Comparison of ENCODE assay signal across 14 cellular contexts in genomic region chr20:53748176-53748575, GRCh38.
DNase-seq lines count a peak whose midpoint lies in the region; ATAC-seq, FAIRE-seq and TF ChIP-seq lines count a peak whose summit lies in the region.
"Had no signal": no experiment of that assay in that cellular context is flagged by ENCODE, and none has a peak within 500 bp of the region (broad histone marks: within the 10 kb centered on the region; RNA-seq: fewer than 3 reads in every experiment).

No MANE protein-coding gene starts in this region.

- POLR2A ChIA-PET in SK-N-SH (lab: Yijun Ruan, JAX) (no interaction called here), A673 (lab: Charles Lee; ENCODE audit: low non-redundant PET) (no interaction called here)

- TF ChIP-seq EP300 in SK-N-SH (IDR thresholded peaks at IDR 0.05; ENCODE audit: borderline replicate concordance in 1 of 2, low read depth in 1 of 2, low read length in 1 of 2) = no peak

- H2AFZ ChIP-seq in SK-N-SH (ENCODE audit: low read depth) = peak overlapping the region; percentile 52; the same call in 1 of the 2 replicates
- H2AFZ ChIP-seq in smooth muscle cell (ENCODE audit: low read depth) = no peak overlapping the region

- no peak for TF ChIP-seq POLR2A in esophagus squamous epithelium (IDR thresholded peaks at IDR 0.05)

- DNase-seq in SK-N-SH (no peak), RCC 7860 (ENCODE audit: low spot score) (peak; percentile 83), esophagus squamous epithelium (lab: John Stamatoyannopoulos, UW) (no peak), smooth muscle cell (lab: John Stamatoyannopoulos, UW; ENCODE audit: unreplicated experiment) (no peak), A673 (ENCODE audit: low spot score) (no peak), SHP77 (lab: John Stamatoyannopoulos, UW) (no peak), inferior parietal cortex (ENCODE audit: extremely low spot score) (no peak)
- DNase-seq: brain microvascular endothelial cell; effector CD8-positive, alpha-beta T cell; gastrocnemius medialis; NCI-H1417; psoas muscle; stimulated activated CD4-positive, alpha-beta T cell treated with anti-CD3 and anti-CD28 coated beads, Interleukin-2, amount 100 ng/mL, for 24 hours had no signal

- peaks cover 11% of the 10 kb centered on the region for H3F3A ChIP-seq in SK-N-SH (replicated peaks; ENCODE audit: insufficient read depth)
- peaks cover 24% of the 10 kb centered on the region for H3F3A ChIP-seq in smooth muscle cell (ENCODE audit: low read depth)

- no peaks in the 10 kb centered on the region for H4K20me1 ChIP-seq in SK-N-SH (ENCODE audit: insufficient read depth)
- no peaks in the 10 kb centered on the region for H4K20me1 ChIP-seq in smooth muscle cell (ENCODE audit: low read depth)

- H3K36me3 ChIP-seq in SK-N-SH (replicated peaks in 1 of 2; ENCODE audit: control insufficient read depth in 1 of 2, insufficient read depth in 2 of 2, low read length in 1 of 2) = no peaks in the 10 kb centered on the region
- no peaks in the 10 kb centered on the region for H3K36me3 ChIP-seq in esophagus squamous epithelium
- no peaks in the 10 kb centered on the region for H3K36me3 ChIP-seq in smooth muscle cell (ENCODE audit: low read depth)
- H3K36me3 ChIP-seq in A673 (ENCODE audit: insufficient read depth, low read length, poor library complexity, severe bottlenecking) = no peaks in the 10 kb centered on the region
- H3K36me3 ChIP-seq: brain microvascular endothelial cell, gastrocnemius medialis had no signal

- no peak overlapping the region for H3K9ac ChIP-seq in SK-N-SH
- peak overlapping the region; percentile 67 for H3K9ac ChIP-seq in smooth muscle cell (ENCODE audit: low read depth)

- H3K9me3 ChIP-seq in SK-N-SH (no peaks in the 10 kb centered on the region), esophagus squamous epithelium (no peaks in the 10 kb centered on the region), smooth muscle cell (replicated peaks; ENCODE audit: low read depth) (no peaks in the 10 kb centered on the region), A673 (ENCODE audit: low read depth, low read length, poor library complexity, severe bottlenecking) (no peaks in the 10 kb centered on the region)
- H3K9me3 ChIP-seq: gastrocnemius medialis, psoas muscle had no signal

- H3K4me3 ChIP-seq in SK-N-SH (ENCODE audit: low read depth in 2 of 2, low read length in 1 of 2) = no peak overlapping the region
- no peak overlapping the region for H3K4me3 ChIP-seq in esophagus squamous epithelium
- no peak overlapping the region for H3K4me3 ChIP-seq in smooth muscle cell
- no peak overlapping the region for H3K4me3 ChIP-seq in A673 (ENCODE audit: low read depth, low read length, poor library complexity, severe bottlenecking)
- H3K4me3 ChIP-seq: gastrocnemius medialis, psoas muscle had no signal

- 87% methylated on average over 2 of the region's 2 CpGs for whole genome bisulfite sequencing in SK-N-SH (ENCODE audit: low lambda C conversion rate)
- 64 to 67% methylated on average over 2 of the region's 2 CpGs for WGBS in esophagus squamous epithelium, 2 donors
- WGBS in smooth muscle cell (ENCODE audit: low lambda C conversion rate) = 88% methylated on average over 2 of the region's 2 CpGs

- H3K27me3 ChIP-seq in SK-N-SH (ENCODE audit: insufficient read depth) (no peaks in the 10 kb centered on the region), esophagus squamous epithelium (no peaks in the 10 kb centered on the region), smooth muscle cell (ENCODE audit: low read depth) (no peaks in the 10 kb centered on the region), A673 (replicated peaks; ENCODE audit: insufficient read depth, low read depth, low read length, poor library complexity) (no peaks in the 10 kb centered on the region)
- H3K27me3 ChIP-seq: brain microvascular endothelial cell, gastrocnemius medialis had no signal

- FAIRE-seq in RCC 7860 (lab: Jason Lieb, UNC) = peak; percentile 82

- H3K4me2 ChIP-seq in SK-N-SH (no peak overlapping the region), smooth muscle cell (peak overlapping the region; percentile 16)

- no peak for ATAC-seq in SK-N-SH treated with all-trans-retinoic acid at 6 μM for 48 hours
- ATAC-seq: gastrocnemius medialis, psoas muscle had no signal

- no peaks in the 10 kb centered on the region for H3K79me2 ChIP-seq in SK-N-SH (ENCODE audit: insufficient read depth)
- no peaks in the 10 kb centered on the region for H3K79me2 ChIP-seq in smooth muscle cell (ENCODE audit: low read depth)

- intact Hi-C loops in esophagus squamous epithelium (cut with DNase I) (no loop called here), A673 (cut with micrococcal nuclease; ENCODE audit: unreplicated experiment) (no loop called here)

- no peak for TF ChIP-seq RAD21 in SK-N-SH (IDR thresholded peaks at IDR 0.05; ENCODE audit: low read length)

- peaks cover 12 to 17% of the 10 kb centered on the region in 2 experiments; a peak in 3 of 4 replicates for H3K4me1 ChIP-seq in SK-N-SH (ENCODE audit: control insufficient read depth in 1 of 2, insufficient read depth in 2 of 2, low read depth in 1 of 2, low read length in 1 of 2)
- peaks cover 10 to 47% (median 25%) of the 10 kb centered on the region in 3 donors for H3K4me1 ChIP-seq in esophagus squamous epithelium
- peaks cover 26% of the 10 kb centered on the region for H3K4me1 ChIP-seq in smooth muscle cell (ENCODE audit: low read depth)
- H3K4me1 ChIP-seq in A673 (ENCODE audit: insufficient read depth, low read length, poor library complexity, severe bottlenecking) = peaks cover 41% of the 10 kb centered on the region
- H3K4me1 ChIP-seq: psoas muscle had no signal

- no peaks in the 10 kb centered on the region for H3K9me2 ChIP-seq in SK-N-SH

- TF ChIP-seq CTCF in SK-N-SH (IDR thresholded peaks at IDR 0.05) = no peak
- TF ChIP-seq CTCF in esophagus squamous epithelium (IDR thresholded peaks at IDR 0.05) = no peak
- TF ChIP-seq CTCF in smooth muscle cell (IDR thresholded peaks at IDR 0.05; ENCODE audit: borderline replicate concordance, insufficient read depth, poor library complexity, severe bottlenecking) = no peak
- no peak for TF ChIP-seq CTCF in A673 (conservative IDR thresholded peaks at IDR 0.05; ENCODE audit: low read depth, low read length)

- BruUV-seq in A673 (replicated peaks; lab: Mats Ljungman, UMichigan) = no TSS peak

- H3K27ac ChIP-seq in SK-N-SH (ENCODE audit: low read depth in 2 of 2, low read length in 1 of 2) = 0 out of 4 replicates have a peak overlapping the region, but pooled peaks of 1 of the 2 experiments have one; percentile 31
- peak overlapping the region; percentile 29 to 78 (median 60) for H3K27ac ChIP-seq in esophagus squamous epithelium
- peak overlapping the region; percentile 99 for H3K27ac ChIP-seq in smooth muscle cell (ENCODE audit: low read depth)
- no peak overlapping the region for H3K27ac ChIP-seq in A673 (ENCODE audit: low read depth, low read length, poor library complexity, severe bottlenecking)
- H3K27ac ChIP-seq: brain microvascular endothelial cell, gastrocnemius medialis, psoas muscle had no signal

- CTCF ChIA-PET in SK-N-SH (lab: Yijun Ruan, JAX) = interaction anchor here (0.9 to 4.2 kb wide), 2 partner anchors 12 to 168 kb away, joined by 3 to 20 read pairs; no protein-coding TSS in a partner anchor
- CTCF ChIA-PET in A673 (lab: Charles Lee) = no interaction called here

TF ChIP-seq in SK-N-SH, 30 proteins besides CTCF, POLR2A, EP300 and RAD21 (continues in another document):
- no peak for TF ChIP-seq RFX5 (IDR thresholded peaks at IDR 0.05; ENCODE audit: low read length)

TF ChIP-seq in SK-N-SH treated with all-trans-retinoic acid at 6 μM for 48 hours, 23 proteins besides CTCF, POLR2A, EP300 and RAD21 (continues in another document):
- TF ChIP-seq SNAI2 (CRISPR knock-in tag; IDR thresholded peaks at IDR 0.05) (no peak), ZNF565 (CRISPR knock-in tag; conservative IDR thresholded peaks at IDR 0.05; ENCODE audit: low read depth) (no peak), BACH2 (CRISPR knock-in tag; IDR thresholded peaks at IDR 0.05; ENCODE audit: borderline replicate concordance) (no peak), ZC3H10 (CRISPR knock-in tag; IDR thresholded peaks at IDR 0.05) (no peak), OSR1 (CRISPR knock-in tag; IDR thresholded peaks at IDR 0.05) (no peak), TOX (CRISPR knock-in tag; IDR thresholded peaks at IDR 0.05; ENCODE audit: borderline replicate concordance) (no peak), ISL1 (CRISPR knock-in tag; IDR thresholded peaks at IDR 0.05) (no peak), TSHZ2 (CRISPR knock-in tag; IDR thresholded peaks at IDR 0.05) (no peak), ZFP30 (CRISPR knock-in tag; IDR thresholded peaks at IDR 0.05) (no peak), GLIS3 (CRISPR knock-in tag; IDR thresholded peaks at IDR 0.05) (no peak)
